ENCODE assay signal across 9 cellular contexts in genomic region chr19:16928351-16928750, GRCh38. TPM values are rescaled to one million over a fixed set of nuclear protein-coding genes. Genes with fewer than 3 reads are reported as not detected.
"Had no signal": no experiment of that assay in that cellular context is flagged by ENCODE, and none has a peak within 500 bp of the region (broad histone marks: within the 10 kb centered on the region; RNA-seq: fewer than 3 reads in every experiment).

No MANE protein-coding gene starts in this region.

- H3K4me1 ChIP-seq: HAP-1 had no signal

- H3K4me3 Mint-ChIP-seq: GM23338, H9, HFFc6 had no signal

- H3K4me3 ChIP-seq: GM23248, GM23338, HAP-1 had no signal

- H3K9ac ChIP-seq: GM23248 had no signal

- H3K27ac ChIP-seq: GM23248 had no signal

- H3K9me3 ChIP-seq: HAP-1 had no signal

- ATAC-seq: GM23338, HCT116 had no signal

- H3K4me2 ChIP-seq: GM23338 had no signal

- H2AFZ ChIP-seq: GM23248, GM23338 had no signal

- H3K36me3 ChIP-seq: HAP-1 had no signal

- DNase-seq: GM23248, GOT3, H9, HCEC 1CT, HFFc6 had no signal

- H3K27ac Mint-ChIP-seq: GM23338, HFFc6 had no signal

- H3K4me1 Mint-ChIP-seq: GM23338, H9 had no signal

RNA-seq across cellular contexts. Expression of gene F2RL3, which starts 39.6 kb away (rescaled TPM):
- polyA plus RNA-seq: GM23248, GM23338, H1 had no signal
